ENCODE assay signal across 18 cellular contexts in genomic region chr1:161079436-161080110, GRCh38. TPM values are rescaled to one million over a fixed set of nuclear protein-coding genes. Genes with fewer than 3 reads are reported as not detected.
DNase-seq lines count a peak whose midpoint lies in the region; TF ChIP-seq lines count a peak whose summit lies in the region.
"Had no signal": no experiment of that assay in that cellular context is flagged by ENCODE, and none has a peak within 500 bp of the region (broad histone marks: within the 10 kb centered on the region; RNA-seq: fewer than 3 reads in every experiment).

No MANE protein-coding gene starts in this region.

- H3K4me1 Mint-ChIP-seq in dendritic cell treated with granulocyte-macrophage colony-stimulating factor and Interleukin-4, amounts not matched to agents 40 ng/mL and 50 ng/mL, for 4 days (ENCODE audit: low read depth) = peaks cover 62% of the 10 kb centered on the region
- peaks cover 25% of the 10 kb centered on the region for H3K4me1 Mint-ChIP-seq in type B pancreatic cell (ENCODE audit: unreplicated experiment)
- H3K4me1 Mint-ChIP-seq: B cell had no signal

- H3K4me3 ChIP-seq in H7 (ENCODE audit: insufficient read depth, low read depth, low read length) = no peak overlapping the region
- H3K4me3 ChIP-seq: body of pancreas, gastrocnemius medialis, neural progenitor cell, psoas muscle, SJCRH30 had no signal

- TF ChIP-seq CTCF in type B pancreatic cell (conservative IDR thresholded peaks at IDR 0.05) = no peak

- no peaks in the 10 kb centered on the region for H3K36me3 ChIP-seq in H7 (replicated peaks; ENCODE audit: control insufficient read depth, insufficient read depth, low read length)
- H3K36me3 ChIP-seq: gastrocnemius medialis, neural progenitor cell, SJCRH30 had no signal

- H3K9me3 Mint-ChIP-seq in dendritic cell treated with granulocyte-macrophage colony-stimulating factor and Interleukin-4, amounts not matched to agents 40 ng/mL and 50 ng/mL, for 4 days = no peaks in the 10 kb centered on the region
- H3K9me3 Mint-ChIP-seq in type B pancreatic cell = no peaks in the 10 kb centered on the region
- H3K9me3 Mint-ChIP-seq: activated naive CD8-positive, alpha-beta T cell treated with anti-CD3 and anti-CD28 coated beads for 36 hours had no signal

- peak overlapping the region; percentile 4 for H3K4me3 Mint-ChIP-seq in dendritic cell treated with granulocyte-macrophage colony-stimulating factor and Interleukin-4, amounts not matched to agents 40 ng/mL and 50 ng/mL, for 4 days
- H3K4me3 Mint-ChIP-seq in type B pancreatic cell = peak overlapping the region; percentile 50
- H3K4me3 Mint-ChIP-seq: activated naive CD8-positive, alpha-beta T cell treated with anti-CD3 and anti-CD28 coated beads for 36 hours; B cell; neural progenitor cell had no signal

- no peaks in the 10 kb centered on the region for H3K27me3 ChIP-seq in H7 (ENCODE audit: control insufficient read depth, insufficient read depth, low read length)
- H3K27me3 ChIP-seq: body of pancreas, gastrocnemius medialis, neural progenitor cell, SJCRH30 had no signal

- H3K36me3 Mint-ChIP-seq in dendritic cell treated with granulocyte-macrophage colony-stimulating factor and Interleukin-4, amounts not matched to agents 40 ng/mL and 50 ng/mL, for 4 days (ENCODE audit: low read depth) = no peaks in the 10 kb centered on the region
- peaks cover 15% of the 10 kb centered on the region for H3K36me3 Mint-ChIP-seq in type B pancreatic cell
- H3K36me3 Mint-ChIP-seq: activated naive CD8-positive, alpha-beta T cell treated with anti-CD3 and anti-CD28 coated beads for 36 hours; neural progenitor cell had no signal

- H3K27ac Mint-ChIP-seq in dendritic cell treated with granulocyte-macrophage colony-stimulating factor and Interleukin-4, amounts not matched to agents 40 ng/mL and 50 ng/mL, for 4 days = no peak overlapping the region
- peak overlapping the region; percentile 97 for H3K27ac Mint-ChIP-seq in type B pancreatic cell
- H3K27ac Mint-ChIP-seq: activated naive CD8-positive, alpha-beta T cell treated with anti-CD3 and anti-CD28 coated beads for 36 hours; B cell; neural progenitor cell had no signal

- DNase-seq in H7 = peak; percentile 59
- no peak for DNase-seq in type B pancreatic cell (ENCODE audit: extremely low spot score, unreplicated experiment)
- no peak for DNase-seq in SW 1271 (lab: John Stamatoyannopoulos, UW)
- DNase-seq in erythroblast (lab: John Stamatoyannopoulos, UW) = no peak
- DNase-seq: activated naive CD8-positive, alpha-beta T cell treated with anti-CD3 and anti-CD28 coated beads for 36 hours; body of pancreas; Caco-2; gastrocnemius medialis; OCI-M1; psoas muscle; SJCRH30; stimulated activated CD4-positive, alpha-beta T cell treated with anti-CD3 and anti-CD28 coated beads, Interleukin-4, amount 100 ng/mL, for 24 hours had no signal

- H3K27me3 Mint-ChIP-seq in dendritic cell treated with granulocyte-macrophage colony-stimulating factor and Interleukin-4, amounts not matched to agents 40 ng/mL and 50 ng/mL, for 4 days = peaks cover 3% of the 10 kb centered on the region
- H3K27me3 Mint-ChIP-seq in type B pancreatic cell = no peaks in the 10 kb centered on the region
- H3K27me3 Mint-ChIP-seq: activated naive CD8-positive, alpha-beta T cell treated with anti-CD3 and anti-CD28 coated beads for 36 hours had no signal

- intact Hi-C loops in dendritic cell treated with granulocyte-macrophage colony-stimulating factor and Interleukin-4, amounts not matched to agents 40 ng/mL and 50 ng/mL, for 4 days (cut with micrococcal nuclease) = no loop called here

- no peak for TF ChIP-seq POLR2A in erythroblast (IDR thresholded peaks at IDR 0.05; ENCODE audit: low read length)

RNA-seq across cellular contexts. Expression of gene NECTIN4, which starts 9.8 kb away (rescaled TPM):
- total RNA-seq in H7 (2014; rRNA removed; shearing (Covaris generic)) = not detected in 2 replicates
- 57.7 and 193 TPM in 2 replicates for total RNA-seq in type B pancreatic cell (ENCODE audit: low replicate concordance)
- total RNA-seq: B cell, gastrocnemius medialis, left lobe of liver, M059J, psoas muscle had no signal

RNA-seq across cellular contexts. Expression of gene ARHGAP30, which starts 9.9 kb away (rescaled TPM):
- total RNA-seq in H7 (2014; rRNA removed; shearing (Covaris generic)) = 0.11 TPM in 1 of 2 replicates, not detected in the other
- 1.3 and 3.3 TPM in 2 replicates for total RNA-seq in type B pancreatic cell (ENCODE audit: low replicate concordance)
- total RNA-seq: Caco-2 had no signal

RNA-seq across cellular contexts. Expression of gene KLHDC9, which starts 18.6 kb away (rescaled TPM):
- 21.9 and 23.2 TPM in 2 replicates for total RNA-seq in H7 (2014; rRNA removed; shearing (Covaris generic))
- 14.1 and 14.3 TPM in 2 replicates for total RNA-seq in type B pancreatic cell (ENCODE audit: low replicate concordance)
- total RNA-seq: mononuclear cell, SJCRH30 had no signal

RNA-seq across cellular contexts. Expression of gene USF1, which starts 33.8 kb away (rescaled TPM):
- total RNA-seq in H7 (2014; rRNA removed; shearing (Covaris generic)) = 169 and 176 TPM in 2 replicates
- 62.2 and 79.1 TPM in 2 replicates for total RNA-seq in type B pancreatic cell (ENCODE audit: low replicate concordance)

RNA-seq across cellular contexts. Expression of gene PFDN2, which starts 38.3 kb away (rescaled TPM):
- total RNA-seq in H7 (2014; rRNA removed; shearing (Covaris generic)) = 46.8 and 60.6 TPM in 2 replicates
- total RNA-seq in type B pancreatic cell (ENCODE audit: low replicate concordance) = 41.1 and 50.9 TPM in 2 replicates

Comparison
In these comparisons a context has a peak if more than half of its experiments do, and no peak if none do; other contexts are left out.
1. RNA of gene NECTIN4, which starts 9.8 kb away (total RNA-seq): 57.7 to 193 TPM in type B pancreatic cell; not detected in H7; every median in the first group is over 10 times any median in the second.